In genomic region chr9:76023715-76024195, GRCh38 we compare ENCODE assay signal across 12 cellular contexts.
DNase-seq lines count a peak whose midpoint lies in the region; ATAC-seq and TF ChIP-seq lines count a peak whose summit lies in the region.
"Had no signal": no experiment of that assay in that cellular context is flagged by ENCODE, and none has a peak within 500 bp of the region (broad histone marks: within the 10 kb centered on the region; RNA-seq: fewer than 3 reads in every experiment).

No MANE protein-coding gene starts in this region.

- no peak for TF ChIP-seq POLR2A in tibial nerve (IDR thresholded peaks at IDR 0.05)

- WGBS in mesendoderm (ENCODE audit: extremely low coverage, insufficient coverage, low lambda C conversion rate): no CpG with 5 or more reads among the region's 7 CpGs
- 62 to 66% methylated on average over 7 of the region's 7 CpGs for WGBS in tibial nerve, 2 donors
- 85% methylated on average over 7 of the region's 7 CpGs for WGBS in mesenchymal stem cell

- no peaks in the 10 kb centered on the region for H3K9me3 ChIP-seq in CD8-positive, alpha-beta T cell (ENCODE audit: low read length)
- H3K9me3 ChIP-seq in tibial nerve (no peaks in the 10 kb centered on the region), mesenchymal stem cell (ENCODE audit: control insufficient read depth, low read length) (no peaks in the 10 kb centered on the region)

- no peaks in the 10 kb centered on the region for H3K36me3 ChIP-seq in CD8-positive, alpha-beta T cell (ENCODE audit: insufficient read depth, low read length)
- H3K36me3 ChIP-seq in mesendoderm (ENCODE audit: control insufficient read depth, insufficient read depth, low read length) (no peaks in the 10 kb centered on the region), tibial nerve (peaks cover 0 to 13% (median 0%) of the 10 kb centered on the region in 3 donors), mesenchymal stem cell (ENCODE audit: control insufficient read depth in 1 of 2, insufficient read depth in 2 of 2, low read depth in 1 of 2, low read length in 2 of 2) (no peaks in the 10 kb centered on the region)

- no peak for TF ChIP-seq CTCF in CD8-positive, alpha-beta T cell (IDR thresholded peaks at IDR 0.05)
- TF ChIP-seq CTCF in tibial nerve (IDR thresholded peaks at IDR 0.05): no peak

- no peaks in the 10 kb centered on the region for H3K27me3 ChIP-seq in CD8-positive, alpha-beta T cell (ENCODE audit: insufficient read depth, low read length)
- H3K27me3 ChIP-seq in mesendoderm (ENCODE audit: insufficient read depth, low read length, poor library complexity) (no peaks in the 10 kb centered on the region), tibial nerve (no peaks in the 10 kb centered on the region), mesenchymal stem cell (ENCODE audit: control insufficient read depth in 1 of 2, insufficient read depth in 1 of 2, low read length in 2 of 2) (no peaks in the 10 kb centered on the region)

- H3K27ac Mint-ChIP-seq in CD8-positive, alpha-beta T cell: peak overlapping the region; percentile 95
- H3K27ac Mint-ChIP-seq: CD14-positive monocyte, naive B cell had no signal

- H4K5ac ChIP-seq in mesendoderm (ENCODE audit: low read length): no peak overlapping the region

- H3K9me3 Mint-ChIP-seq in CD8-positive, alpha-beta T cell: no peaks in the 10 kb centered on the region

- H2BK120ac ChIP-seq in mesendoderm (ENCODE audit: low read depth, low read length) (no peak overlapping the region), mesenchymal stem cell (ENCODE audit: low read depth, low read length) (no peak overlapping the region)

- H3K9ac ChIP-seq in mesendoderm (ENCODE audit: low read length) (no peak overlapping the region), mesenchymal stem cell (ENCODE audit: low read length) (no peak overlapping the region)

- in situ Hi-C loops in ACHN (cut with HindIII; ENCODE audit: low pct_ligation_motif_present, low pct_unique_long_range_greater_than_20kb, low sequenced_read_pairs): no loop called here

- peaks cover 93% of the 10 kb centered on the region for H3K4me1 ChIP-seq in CD8-positive, alpha-beta T cell (ENCODE audit: insufficient read depth, low read length)
- H3K4me1 ChIP-seq in mesendoderm (ENCODE audit: control insufficient read depth, low read depth, low read length) (peaks cover 3% of the 10 kb centered on the region), tibial nerve (no peaks in the 10 kb centered on the region), mesenchymal stem cell (ENCODE audit: control insufficient read depth, insufficient read depth, low read depth, low read length) (no peaks in the 10 kb centered on the region)

- H4K8ac ChIP-seq in mesendoderm (ENCODE audit: low read depth, low read length) (no peak overlapping the region), mesenchymal stem cell (ENCODE audit: low read length) (no peak overlapping the region)

- peak in 6 of 7 experiments; percentile 1 to 58 (median 28) for DNase-seq in CD8-positive, alpha-beta T cell
- peak; percentile 67 for DNase-seq in OCI-M1 (lab: John Stamatoyannopoulos, UW)
- DNase-seq in activated naive CD4-positive, alpha-beta T cell treated with Interleukin-2 at 50 U/mL for 16 hours: peak; percentile 8
- peak; percentile 85 for DNase-seq in mesendoderm
- DNase-seq in tibial nerve (ENCODE audit: low spot score in 2 of 2): no peak
- DNase-seq in mesenchymal stem cell: no peak
- DNase-seq in ACHN: no peak
- DNase-seq: naive B cell, NCI-H446 had no signal

- H2AFZ ChIP-seq in mesenchymal stem cell (ENCODE audit: low read depth, low read length): no peak overlapping the region

- CTCF ChIA-PET in CD8-positive, alpha-beta T cell (lab: Charles Lee): interaction anchor here (1.0 to 1.5 kb wide), 7 partner anchors 36 to 380 kb away, joined by 3 to 5 read pairs (median 3); no protein-coding TSS in a partner anchor

- H3K79me2 ChIP-seq in mesendoderm (ENCODE audit: control insufficient read depth, insufficient read depth, low read length): no peaks in the 10 kb centered on the region

- no peak overlapping the region for H2BK5ac ChIP-seq in mesendoderm (ENCODE audit: low read length)
- no peak overlapping the region for H2BK5ac ChIP-seq in mesenchymal stem cell (ENCODE audit: low read depth, low read length, poor library complexity, severe bottlenecking)

- H3K14ac ChIP-seq in mesenchymal stem cell (ENCODE audit: low read length in 2 of 2): no peak overlapping the region

- H3K4ac ChIP-seq in mesendoderm (ENCODE audit: low read depth, low read length) (no peak overlapping the region), mesenchymal stem cell (ENCODE audit: low read depth in 1 of 2, low read length in 2 of 2) (no peak overlapping the region)

- H2BK15ac ChIP-seq in mesendoderm (replicated peaks; ENCODE audit: low read depth) (no peak overlapping the region), mesenchymal stem cell (ENCODE audit: low read depth, poor library complexity, severe bottlenecking) (no peak overlapping the region)

- H3K56ac ChIP-seq in mesendoderm (ENCODE audit: low read length): no peak overlapping the region

- no peak overlapping the region for H2AK5ac ChIP-seq in mesendoderm (ENCODE audit: low read length)
- no peak overlapping the region for H2AK5ac ChIP-seq in mesenchymal stem cell (ENCODE audit: low read length, severe bottlenecking)

- peak overlapping the region; percentile 32 for H3K4me3 ChIP-seq in CD8-positive, alpha-beta T cell (ENCODE audit: low read depth, low read length)
- H3K4me3 ChIP-seq in mesendoderm (ENCODE audit: low read length) (no peak overlapping the region), tibial nerve (no peak overlapping the region), mesenchymal stem cell (ENCODE audit: insufficient read depth in 1 of 2, low read depth in 1 of 2, low read length in 2 of 2) (no peak overlapping the region)
- H3K4me3 ChIP-seq: K562 had no signal

- H3K27ac ChIP-seq in CD8-positive, alpha-beta T cell (ENCODE audit: low read depth, low read length): peak overlapping the region; percentile 26
- no peak overlapping the region for H3K27ac ChIP-seq in mesendoderm (ENCODE audit: low read depth, low read length)
- no peak overlapping the region for H3K27ac ChIP-seq in tibial nerve
- no peak overlapping the region for H3K27ac ChIP-seq in mesenchymal stem cell (ENCODE audit: low read length, poor library complexity, severe bottlenecking)

- H3K23ac ChIP-seq in mesendoderm (ENCODE audit: low read length) (no peak overlapping the region), mesenchymal stem cell (ENCODE audit: low read length in 2 of 2) (no peak overlapping the region)

- H3K4me3 Mint-ChIP-seq in CD8-positive, alpha-beta T cell: peak overlapping the region; percentile 80
- H3K4me3 Mint-ChIP-seq: CD14-positive monocyte, naive B cell had no signal

- no peaks in the 10 kb centered on the region for H3K27me3 Mint-ChIP-seq in CD8-positive, alpha-beta T cell (ENCODE audit: low read depth)
- H3K27me3 Mint-ChIP-seq: naive B cell had no signal

- H2BK12ac ChIP-seq in mesenchymal stem cell (ENCODE audit: low read length in 2 of 2): no peak overlapping the region

- H3K4me1 Mint-ChIP-seq in CD8-positive, alpha-beta T cell (ENCODE audit: low read depth): peaks cover 92% of the 10 kb centered on the region
- H3K4me1 Mint-ChIP-seq: naive B cell had no signal

- H3K79me1 ChIP-seq in mesendoderm (ENCODE audit: low read length): no peaks in the 10 kb centered on the region
- no peaks in the 10 kb centered on the region for H3K79me1 ChIP-seq in mesenchymal stem cell (replicated peaks; ENCODE audit: low read length, poor library complexity, severe bottlenecking)

- H3K4me2 ChIP-seq in mesendoderm (ENCODE audit: low read length) (no peak overlapping the region), mesenchymal stem cell (ENCODE audit: low read length, poor library complexity, severe bottlenecking) (no peak overlapping the region)

- intact Hi-C loops in CD8-positive, alpha-beta T cell (cut with DNase I, micrococcal nuclease): loop anchor here (1.0 to 10.0 kb wide), 9 partner anchors 9 to 1069 kb away; partner anchors contain the start of genes PCSK5 (in 2 of the 2), C9orf40 (in 1 of the 2), CARNMT1 (in 1 of the 2) and RFK (in 1 of the 2)

- H3K18ac ChIP-seq in mesendoderm (ENCODE audit: low read length) (no peak overlapping the region), mesenchymal stem cell (ENCODE audit: low read depth in 1 of 2, low read length in 2 of 2) (no peak overlapping the region)

- H4K91ac ChIP-seq in mesenchymal stem cell (ENCODE audit: low read length): no peak overlapping the region

- peak; percentile 84 for ATAC-seq in CD8-positive, alpha-beta T cell
- ATAC-seq in HG03039 (IDR thresholded peaks at IDR 0.05; ENCODE audit: unreplicated experiment): no peak
- ATAC-seq: K562 had no signal

- H3K36me3 Mint-ChIP-seq in CD8-positive, alpha-beta T cell: no peaks in the 10 kb centered on the region
- H3K36me3 Mint-ChIP-seq: naive B cell had no signal

- no peak for TF ChIP-seq EP300 in tibial nerve (IDR thresholded peaks at IDR 0.05)

- POLR2A ChIA-PET in CD8-positive, alpha-beta T cell (lab: Charles Lee): interaction anchor here (0.9 to 2.1 kb wide), 3 partner anchors 14 to 133 kb away, joined by 3 to 4 read pairs (median 3); partner anchors contain the start of gene PCSK5

Comparison
In these comparisons a context has a peak if more than half of its experiments do, and no peak if none do; other contexts are left out.
1. DNase-seq: peak in CD8-positive, alpha-beta T cell (6 of 7), OCI-M1 (single experiment), activated naive CD4-positive, alpha-beta T cell treated with Interleukin-2 at 50 U/mL for 16 hours (single experiment) and mesendoderm (single experiment); none in tibial nerve (0 of 2), mesenchymal stem cell (single experiment) and ACHN (single experiment).